Comparison of ENCODE assay signal across 8 cellular contexts in the genomic region with DNA sequence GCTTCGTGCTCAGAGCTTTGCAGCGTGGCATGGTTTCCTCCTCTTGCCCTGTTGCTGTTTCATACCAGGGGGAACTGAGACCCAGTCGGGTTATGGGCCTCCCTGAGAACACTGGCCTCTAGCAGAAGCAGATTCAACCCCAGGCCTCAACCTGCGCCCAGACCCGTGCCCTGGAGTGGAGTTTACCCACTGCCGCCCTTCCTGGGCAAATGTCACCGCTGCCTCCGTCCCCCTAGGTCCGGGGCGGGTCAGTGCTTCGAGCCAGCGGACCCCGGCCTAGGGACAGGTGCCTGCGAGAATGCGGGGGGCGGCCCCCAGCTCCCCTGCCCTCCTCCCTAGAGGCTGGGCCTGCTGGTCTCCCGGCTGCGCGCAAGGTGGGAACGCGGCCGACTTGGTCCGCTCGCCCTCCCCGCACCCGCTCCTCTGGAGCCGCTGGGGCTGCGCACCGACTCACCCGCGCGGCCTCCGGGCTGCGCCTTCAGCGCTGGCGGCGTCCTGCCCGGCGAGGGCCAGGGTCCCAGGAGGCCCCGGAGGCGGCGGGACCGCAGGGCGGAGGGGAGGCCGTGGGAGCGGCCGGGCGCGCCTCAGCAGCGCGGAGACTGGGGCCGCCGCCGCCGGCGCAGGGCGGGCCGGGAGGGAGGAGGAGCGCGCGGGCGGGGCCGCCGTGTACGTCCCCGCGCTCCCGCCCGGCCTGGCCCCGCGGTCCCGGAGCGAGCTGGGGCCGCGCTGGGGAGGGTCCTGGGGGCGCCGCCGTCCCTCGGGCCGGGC. TPM values are rescaled to one million over a fixed set of nuclear protein-coding genes. Genes with fewer than 3 reads are reported as not detected.
DNase-seq lines count a peak whose midpoint lies in the region; ATAC-seq and TF ChIP-seq lines count a peak whose summit lies in the region.

A gene with protein sequence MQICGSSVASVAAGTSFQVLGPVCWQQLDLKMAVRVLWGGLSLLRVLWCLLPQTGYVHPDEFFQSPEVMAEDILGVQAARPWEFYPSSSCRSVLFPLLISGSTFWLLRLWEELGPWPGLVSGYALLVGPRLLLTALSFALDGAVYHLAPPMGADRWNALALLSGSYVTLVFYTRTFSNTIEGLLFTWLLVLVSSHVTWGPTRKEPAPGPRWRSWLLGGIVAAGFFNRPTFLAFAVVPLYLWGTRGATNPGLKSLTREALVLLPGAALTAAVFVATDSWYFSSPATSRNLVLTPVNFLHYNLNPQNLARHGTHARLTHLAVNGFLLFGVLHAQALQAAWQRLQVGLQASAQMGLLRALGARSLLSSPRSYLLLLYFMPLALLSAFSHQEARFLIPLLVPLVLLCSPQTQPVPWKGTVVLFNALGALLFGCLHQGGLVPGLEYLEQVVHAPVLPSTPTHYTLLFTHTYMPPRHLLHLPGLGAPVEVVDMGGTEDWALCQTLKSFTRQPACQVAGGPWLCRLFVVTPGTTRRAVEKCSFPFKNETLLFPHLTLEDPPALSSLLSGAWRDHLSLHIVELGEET (minus strand): TSS at position 601 of the 768 bp plus-strand sequence. CDS start 16,802 bp downstream, outside the sequence.

- peaks cover 16% of the 10 kb centered on the region for H3K36me3 Mint-ChIP-seq in T-helper 2 cell treated with Interferon-gamma antibody and Interleukin-4, amounts not matched to agents 5 μg/mL and 100 μg/mL, for 36 hours (ENCODE audit: low read depth)

- no peak for TF ChIP-seq CTCF in lower leg skin (IDR thresholded peaks at IDR 0.05)

- peak within 1 kb of the TSS; percentile 87 for H3K27ac Mint-ChIP-seq in T-helper 2 cell treated with Interferon-gamma antibody and Interleukin-4, amounts not matched to agents 5 μg/mL and 100 μg/mL, for 36 hours

- H3K27me3 Mint-ChIP-seq in T-helper 2 cell treated with Interferon-gamma antibody and Interleukin-4, amounts not matched to agents 5 μg/mL and 100 μg/mL, for 36 hours (ENCODE audit: low read depth) = peaks cover 11% of the 10 kb centered on the region

- 0 to 5% methylated on average over 16 to 24 of the region's 80 CpGs for WGBS in lower leg skin, 2 donors

- ATAC-seq in GM19467 (IDR thresholded peaks at IDR 0.05; ENCODE audit: unreplicated experiment) (peak; percentile 52), HG03571 (IDR thresholded peaks at IDR 0.05; ENCODE audit: unreplicated experiment) (peak; percentile 50)
- ATAC-seq in stimulated activated naive CD8-positive, alpha-beta T cell treated with anti-CD3 and anti-CD28 coated beads, Interleukin-15, Interleukin-2, amounts not matched to agents 100 U/mL and 50 U/mL, for 24 hours = peak; percentile 67

- DNase-seq in EL = peak; percentile 48
- peak; percentile 60 for DNase-seq in T-helper 2 cell treated with Interferon-gamma antibody and Interleukin-4, amounts not matched to agents 5 μg/mL and 100 μg/mL, for 36 hours (ENCODE audit: low spot score)
- peak; percentile 80 for DNase-seq in cerebellum (ENCODE audit: low spot score)
- DNase-seq in lower leg skin (ENCODE audit: low spot score in 2 of 2) = peak in 1 of 2 donors; percentile 85
- DNase-seq in stimulated activated naive CD8-positive, alpha-beta T cell treated with anti-CD3 and anti-CD28 coated beads, Interleukin-15, Interleukin-2, amounts not matched to agents 100 U/mL and 50 U/mL, for 24 hours = peak; percentile 59
- no peak for DNase-seq in occipital lobe (lab: John Stamatoyannopoulos, UW)

- no peaks in the 10 kb centered on the region for H3K9me3 Mint-ChIP-seq in T-helper 2 cell treated with Interferon-gamma antibody and Interleukin-4, amounts not matched to agents 5 μg/mL and 100 μg/mL, for 36 hours

- no peak for TF ChIP-seq POLR2A in lower leg skin (IDR thresholded peaks at IDR 0.05)

- intact Hi-C loops in lower leg skin (cut with DNase I; ENCODE audit: low total_unique reads) = loop anchor here (10.0 kb wide), 1 partner anchor 134 kb away; no protein-coding TSS in a partner anchor

- peak within 1 kb of the TSS; percentile 79 for H3K4me3 Mint-ChIP-seq in T-helper 2 cell treated with Interferon-gamma antibody and Interleukin-4, amounts not matched to agents 5 μg/mL and 100 μg/mL, for 36 hours

- H3K4me3 ChIP-seq in lower leg skin (ENCODE audit: low read depth, poor library complexity, severe bottlenecking) = peak within 1 kb of the TSS; percentile 78

- peaks cover 11% of the 10 kb centered on the region for H3K4me1 Mint-ChIP-seq in T-helper 2 cell treated with Interferon-gamma antibody and Interleukin-4, amounts not matched to agents 5 μg/mL and 100 μg/mL, for 36 hours (ENCODE audit: low read depth)

RNA-seq across cellular contexts. Expression of the gene that starts here (rescaled TPM):
- total RNA-seq in cerebellum = 3.1 TPM
- total RNA-seq in lower leg skin = 1 to 10 TPM; 2.3 to 8.0 (median 4.4) TPM
- 5.0 TPM for total RNA-seq in occipital lobe
